In the genomic region with DNA sequence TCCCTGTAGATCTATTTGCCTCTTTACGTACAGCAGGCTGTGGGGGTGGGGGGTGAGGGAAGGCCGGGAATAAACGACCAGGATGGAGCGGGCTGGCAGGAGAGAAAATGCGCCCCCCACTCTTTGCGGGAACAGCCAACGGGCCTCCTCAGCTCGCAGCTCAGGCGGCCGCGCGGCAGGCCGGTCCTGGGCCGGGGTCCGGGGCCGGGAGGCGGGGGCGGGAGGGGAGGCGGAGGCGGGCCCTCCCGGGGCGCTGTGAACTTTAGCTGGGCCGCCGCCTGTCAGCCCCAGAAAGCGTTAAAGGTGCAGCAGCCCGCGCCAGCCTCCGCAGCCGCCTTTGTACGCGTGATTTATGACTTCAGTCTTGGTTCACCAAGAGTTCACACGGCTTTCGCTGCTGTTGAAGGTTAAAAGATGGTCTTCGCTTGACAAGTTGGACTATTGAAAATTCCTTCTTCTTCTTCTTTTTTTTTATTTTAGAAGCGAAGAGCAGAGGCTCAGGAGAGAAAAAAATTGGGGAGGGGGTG, we compare ENCODE assay signal across 8 cellular contexts.
DNase-seq lines count a peak whose midpoint lies in the region; ATAC-seq and TF ChIP-seq lines count a peak whose summit lies in the region.
"Not testable (repeated sequence)": the region's sequence is repeated elsewhere in the genome, so short reads cannot be mapped to it uniquely, and the experiment has no call there.

No MANE protein-coding gene starts in this region.

- not testable (repeated sequence) for H3K36me3 Mint-ChIP-seq in CD14-positive monocyte

- H3K36me3 ChIP-seq in colonic mucosa, thoracic aorta: not testable (repeated sequence)

- TF ChIP-seq CTCF in CD14-positive monocyte (IDR thresholded peaks at IDR 0.05); colonic mucosa (IDR thresholded peaks at IDR 0.05); thoracic aorta (IDR thresholded peaks at IDR 0.05): not testable (repeated sequence)

- DNase-seq in CD14-positive monocyte (ENCODE audit: low spot score); thoracic aorta (ENCODE audit: low spot score): not testable (repeated sequence)
- DNase-seq in NCI-H526 treated with DMSO at 0.1 percent for 48 hours (lab: John Stamatoyannopoulos, UW), result peak; percentile 35
- DNase-seq in activated T-cell treated with anti-CD3 and anti-CD28 coated beads, Interleukin-2, amount 50 U/mL, for 1 hour, result peak; percentile 25
- peak; percentile 63 for DNase-seq in colonic mucosa
- peak; percentile 64 for DNase-seq in Right ventricle myocardium superior
- DNase-seq in left kidney (ENCODE audit: low read depth, low spot score), result peak; percentile 91
- DNase-seq in posterior vena cava (ENCODE audit: low spot score), result peak; percentile 82

- not testable (repeated sequence) for ATAC-seq in Right ventricle myocardium superior (ENCODE audit: poor library complexity); thoracic aorta (ENCODE audit: insufficient number of reproducible peaks, low FRiP score, low read depth)

- not testable (repeated sequence) for H3K27ac Mint-ChIP-seq in CD14-positive monocyte

- intact Hi-C loops in CD14-positive monocyte (cut with micrococcal nuclease); colonic mucosa (cut with DNase I); Right ventricle myocardium superior (cut with DNase I); posterior vena cava (cut with DNase I): not testable (repeated sequence)

- H3K27ac ChIP-seq in colonic mucosa, thoracic aorta: not testable (repeated sequence)

- H3K4me1 ChIP-seq in colonic mucosa; thoracic aorta (ENCODE audit: control insufficient read depth in 1 of 2, low read depth in 2 of 2): not testable (repeated sequence)

- not testable (repeated sequence) for H3K9me3 ChIP-seq in colonic mucosa, thoracic aorta

- not testable (repeated sequence) for H3K27me3 ChIP-seq in colonic mucosa; thoracic aorta (replicated peaks; ENCODE audit: insufficient read depth)

- H3K27me3 Mint-ChIP-seq in CD14-positive monocyte (ENCODE audit: low read depth in 3 of 3), result peaks cover 11 to 25% (median 23%) of the 10 kb centered on the region in 3 donors

- H3K4me3 Mint-ChIP-seq in CD14-positive monocyte, result peak overlapping the region; percentile 16 to 65

- not testable (repeated sequence) for H3K9ac ChIP-seq in colonic mucosa (ENCODE audit: low read depth in 2 of 2, low read length in 2 of 2)

- not testable (repeated sequence) for H3K9me3 Mint-ChIP-seq in CD14-positive monocyte

- peaks cover 14% of the 10 kb centered on the region for H3K4me1 Mint-ChIP-seq in CD14-positive monocyte

- H3K4me3 ChIP-seq in colonic mucosa, result not testable (repeated sequence)
- peak overlapping the region; percentile 50 for H3K4me3 ChIP-seq in thoracic aorta
